Comparison of ENCODE assay signal across 21 cellular contexts in genomic region chr3:107284570-107284969, GRCh38.
DNase-seq lines count a peak whose midpoint lies in the region; ATAC-seq and TF ChIP-seq lines count a peak whose summit lies in the region.
"Had no signal": no experiment of that assay in that cellular context is flagged by ENCODE, and none has a peak within 500 bp of the region (broad histone marks: within the 10 kb centered on the region; RNA-seq: fewer than 3 reads in every experiment).

No MANE protein-coding gene starts in this region.

- no peak for TF ChIP-seq POLR2A in stomach (IDR thresholded peaks at IDR 0.05)

- intact Hi-C loops in left ventricle myocardium inferior (cut with micrococcal nuclease): no loop called here
- intact Hi-C loops in right cardiac atrium (cut with DNase I): no loop called here
- intact Hi-C loops in head of caudate nucleus (cut with DNase I): no loop called here
- intact Hi-C loops in stomach (cut with DNase I; ENCODE audit: low total_unique reads): no loop called here

- DNase-seq in left ventricle myocardium inferior: no peak
- no peak for DNase-seq in right cardiac atrium
- DNase-seq in adipocyte (ENCODE audit: low read depth): peak; percentile 54
- DNase-seq in fibroblast of peridontal ligament (ENCODE audit: extremely low read depth): peak; percentile 44
- DNase-seq in superior temporal gyrus (ENCODE audit: extremely low spot score): peak; percentile 50
- DNase-seq in head of caudate nucleus: no peak
- DNase-seq in stomach: no peak
- DNase-seq in DMS153 treated with DMSO at 0.1 percent for 48 hours (lab: John Stamatoyannopoulos, UW; ENCODE audit: unreplicated experiment): no peak
- DNase-seq: activated CD8-positive, alpha-beta memory T cell treated with anti-CD3 and anti-CD28 coated beads, Interleukin-2, amount 50 U/mL, for 48 hours; activated naive CD4-positive, alpha-beta T cell; caudate nucleus; CD4-positive, alpha-beta T cell; heart right ventricle; mucosa of descending colon; NCI-H2081 treated with DMSO at 0.1 percent for 48 hours; ovary; RPMI8226; stimulated activated naive B cell treated with anti-CD40 and anti-IgM and Interleukin-4, amounts not matched to agents 10 μg/mL and 1 μg/mL and 100 μg/mL, for 72 hours; T-helper 17 cell had no signal

- no peak for ATAC-seq in right cardiac atrium
- ATAC-seq: GM12878; mucosa of descending colon; stimulated activated naive B cell treated with anti-CD40 and anti-IgM and Interleukin-4, amounts not matched to agents 10 μg/mL and 1 μg/mL and 100 μg/mL, for 72 hours; T-helper 17 cell had no signal

- H3K27ac ChIP-seq in left ventricle myocardium inferior (replicated peaks) (peak overlapping the region; percentile 16), right cardiac atrium (ENCODE audit: low read length) (no peak overlapping the region), stomach (no peak overlapping the region)
- H3K27ac ChIP-seq: heart right ventricle, ovary, skin epidermis had no signal

- TF ChIP-seq EP300 in stomach (IDR thresholded peaks at IDR 0.05): no peak

- H3K4me3 ChIP-seq in left ventricle myocardium inferior (no peak overlapping the region), right cardiac atrium (ENCODE audit: low read length) (no peak overlapping the region), adipocyte (ENCODE audit: low read length) (no peak overlapping the region), stomach (no peak overlapping the region)
- H3K4me3 ChIP-seq: GM12878, heart right ventricle, mucosa of descending colon, ovary, skin epidermis had no signal

- H3K27me3 ChIP-seq in left ventricle myocardium inferior (ENCODE audit: low read depth) (no peaks in the 10 kb centered on the region), right cardiac atrium (ENCODE audit: control insufficient read depth, insufficient read depth) (no peaks in the 10 kb centered on the region), adipocyte (replicated peaks; ENCODE audit: control insufficient read depth, insufficient read depth, low read length) (no peaks in the 10 kb centered on the region), stomach (no peaks in the 10 kb centered on the region)
- H3K27me3 ChIP-seq: heart right ventricle, ovary had no signal

- H3K4me1 ChIP-seq in left ventricle myocardium inferior (peaks cover 23% of the 10 kb centered on the region), right cardiac atrium (ENCODE audit: control insufficient read depth, insufficient read depth, low read length) (peaks cover 2% of the 10 kb centered on the region), adipocyte (ENCODE audit: control insufficient read depth, insufficient read depth, low read length) (peaks cover 7% of the 10 kb centered on the region), stomach (no peaks in the 10 kb centered on the region)

- TF ChIP-seq CTCF in left ventricle myocardium inferior (IDR thresholded peaks at IDR 0.05; ENCODE audit: borderline replicate concordance) (no peak), stomach (IDR thresholded peaks at IDR 0.05) (no peak)

- H3K9ac ChIP-seq in adipocyte (ENCODE audit: low read length): no peak overlapping the region

- H3K36me3 ChIP-seq in left ventricle myocardium inferior (no peaks in the 10 kb centered on the region), adipocyte (ENCODE audit: control insufficient read depth, insufficient read depth, low read length, severe bottlenecking) (no peaks in the 10 kb centered on the region), stomach (no peaks in the 10 kb centered on the region)
- H3K36me3 ChIP-seq: heart right ventricle, ovary had no signal

- H3K9me3 ChIP-seq in left ventricle myocardium inferior (replicated peaks) (peaks cover 5% of the 10 kb centered on the region), right cardiac atrium (ENCODE audit: control insufficient read depth, low read length) (no peaks in the 10 kb centered on the region), adipocyte (ENCODE audit: control insufficient read depth, low read length) (no peaks in the 10 kb centered on the region), stomach (no peaks in the 10 kb centered on the region)
- H3K9me3 ChIP-seq: mucosa of descending colon, ovary had no signal

Comparison
In these comparisons a context has a peak if more than half of its experiments do, and no peak if none do; other contexts are left out.
1. DNase-seq: peak in adipocyte (single experiment), fibroblast of peridontal ligament (single experiment) and superior temporal gyrus (single experiment); none in left ventricle myocardium inferior (single experiment), right cardiac atrium (0 of 3), head of caudate nucleus (0 of 42), stomach (single experiment) and DMS153 treated with DMSO at 0.1 percent for 48 hours (single experiment).